Comparison of ENCODE assay signal across 8 cellular contexts in the genomic region with DNA sequence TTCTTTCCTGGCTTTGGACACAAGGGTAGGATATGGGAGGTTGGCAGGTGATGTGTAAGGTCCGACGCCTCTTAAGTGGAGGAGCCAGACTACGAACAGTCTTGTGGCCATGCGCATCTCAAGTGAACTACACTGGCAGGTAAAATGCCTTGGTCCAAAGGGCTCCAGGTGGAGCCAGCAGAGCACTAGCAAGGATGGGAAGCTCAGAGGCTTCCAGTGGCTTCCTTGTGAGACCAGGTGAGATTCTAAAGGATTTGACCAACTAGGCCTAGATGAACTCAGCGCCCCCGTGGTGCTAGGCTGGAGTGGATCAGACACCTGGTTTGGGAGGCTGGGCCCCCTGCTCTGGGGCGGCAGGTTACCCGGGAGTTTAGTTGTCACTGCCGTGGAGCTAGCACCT. TPM values are rescaled to one million over a fixed set of nuclear protein-coding genes. Genes with fewer than 3 reads are reported as not detected.
DNase-seq lines count a peak whose midpoint lies in the region; ATAC-seq, FAIRE-seq and TF ChIP-seq lines count a peak whose summit lies in the region.

No MANE protein-coding gene starts in this region.

- H3K9ac ChIP-seq in NT2/D1 (ENCODE audit: insufficient read length, low read depth) (peak overlapping the region; percentile 100), H1 (replicated peaks in 1 of 4; ENCODE audit: extremely low read depth in 1 of 4, low read depth in 3 of 4, low read length in 3 of 4) (peak overlapping the region; percentile 73 to 97 (median 86)), neuronal stem cell (ENCODE audit: low read depth, low read length, poor library complexity) (peak overlapping the region; percentile 94)

- peak overlapping the region; percentile 99 for H3K27ac ChIP-seq in CD8-positive, alpha-beta T cell (ENCODE audit: low read depth, low read length)
- no peak overlapping the region for H3K27ac ChIP-seq in H1 (ENCODE audit: low read depth, low read length)
- H3K27ac ChIP-seq in neuronal stem cell (replicated peaks; ENCODE audit: low read length), result no peak overlapping the region

- CTCF ChIA-PET in CD8-positive, alpha-beta T cell (lab: Charles Lee), result interaction anchor here (1.1 kb wide), 1 partner anchor 174 kb away, joined by 3 read pairs; no protein-coding TSS in a partner anchor
- CTCF ChIA-PET in H1 (lab: Charles Lee; ENCODE audit: partially characterized antibody), result interaction anchor here (0.6 to 3.0 kb wide), 8 partner anchors 11 to 284 kb away, joined by 3 to 9 read pairs (median 4); no protein-coding TSS in a partner anchor

- POLR2A ChIA-PET in CD8-positive, alpha-beta T cell (lab: Charles Lee), result interaction anchor here (1.0 to 2.7 kb wide), 7 partner anchors 8 to 194 kb away, joined by 3 to 31 read pairs (median 5); partner anchors contain the start of genes NOXO1 and TRAF7
- POLR2A ChIA-PET in H1 (lab: Charles Lee; ENCODE audit: partially characterized antibody), result interaction anchor here (0.5 to 19.8 kb wide), 34 partner anchors 12 to 545 kb away, joined by 3 to 736 read pairs (median 8); partner anchors contain the start of genes EME2, FAHD1, GFER and HAGH

- peaks cover 10 to 31% of the 10 kb centered on the region in 2 experiments for H3K79me2 ChIP-seq in H1 (ENCODE audit: control insufficient read depth in 1 of 2, insufficient read depth in 2 of 2, low read length in 2 of 2)

- peaks cover 12 to 16% of the 10 kb centered on the region in 2 experiments for H4K20me1 ChIP-seq in H1 (replicated peaks in 1 of 2; ENCODE audit: control insufficient read depth in 1 of 2, insufficient read depth in 2 of 2, low read length in 2 of 2)

- no peak overlapping the region for H4K91ac ChIP-seq in H1 (replicated peaks; ENCODE audit: insufficient read length, low read length)
- no peak overlapping the region for H4K91ac ChIP-seq in neuronal stem cell (ENCODE audit: low read depth, low read length, poor library complexity)

- no peak for DNase-seq in CD8-positive, alpha-beta T cell
- DNase-seq in NT2/D1 (ENCODE audit: low read depth, low spot score) (no peak), H1 (ENCODE audit: low read depth in 1 of 2, low spot score in 2 of 2) (no peak), neuronal stem cell (ENCODE audit: low spot score) (no peak), superior temporal gyrus (ENCODE audit: extremely low spot score) (no peak), NCI-H2107 treated with DMSO at 0.1 percent for 48 hours (lab: John Stamatoyannopoulos, UW; ENCODE audit: unreplicated experiment) (no peak)

- H3K79me1 ChIP-seq in H1 (ENCODE audit: low read depth, low read length) (peaks cover 11% of the 10 kb centered on the region), neuronal stem cell (ENCODE audit: low read depth, low read length) (peaks cover 14% of the 10 kb centered on the region)

- ATAC-seq in CD8-positive, alpha-beta T cell, result no peak
- ATAC-seq in GM21528 (IDR thresholded peaks at IDR 0.05; ENCODE audit: low FRiP score, unreplicated experiment) (no peak), GM19395 (IDR thresholded peaks at IDR 0.05; ENCODE audit: unreplicated experiment) (no peak)

- H3K14ac ChIP-seq in H1 (ENCODE audit: insufficient read length), result no peak overlapping the region
- no peak overlapping the region for H3K14ac ChIP-seq in neuronal stem cell (ENCODE audit: low read length)

- no peaks in the 10 kb centered on the region for H3K9me3 ChIP-seq in CD8-positive, alpha-beta T cell (ENCODE audit: low read length)
- H3K9me3 ChIP-seq in NT2/D1 (ENCODE audit: insufficient read depth, low read length) (no peaks in the 10 kb centered on the region), H1 (ENCODE audit: insufficient read depth in 2 of 2, low read depth in 1 of 2, low read length in 1 of 2) (no peaks in the 10 kb centered on the region), neuronal stem cell (replicated peaks in 1 of 2; ENCODE audit: control insufficient read depth in 2 of 2, insufficient read depth in 1 of 2, low read depth in 1 of 2, low read length in 2 of 2) (no peaks in the 10 kb centered on the region)

- H4K8ac ChIP-seq in H1 (ENCODE audit: extremely low read depth, insufficient read depth, low read length), result no peak overlapping the region
- no peak overlapping the region for H4K8ac ChIP-seq in neuronal stem cell (ENCODE audit: low read depth, low read length)

- TF ChIP-seq POLR2A in H1 (IDR thresholded peaks at IDR 0.05; ENCODE audit: control extremely low read depth in 1 of 2, low read depth in 2 of 2, low read length in 2 of 2), result no peak

- WGBS in H1 (ENCODE audit: extremely low coverage in 1 of 2, insufficient coverage in 1 of 2, insufficient read length in 1 of 2, insufficient replicate concordance in 2 of 2, low coverage in 1 of 2, low lambda C conversion rate in 2 of 2, missing lambda C conversion rate in 1 of 2), 2 experiments, result 69% methylated on average over 9 of the region's 9 CpGs; no CpG with 5 or more reads in 1 of the 2 experiments
- WGBS in neuronal stem cell (ENCODE audit: extremely low coverage in 2 of 2, insufficient read length in 2 of 2, insufficient replicate concordance in 1 of 2), 2 donors, result no CpG with 5 or more reads among the region's 9 CpGs

- peaks cover 20% of the 10 kb centered on the region for H3K36me3 ChIP-seq in CD8-positive, alpha-beta T cell (ENCODE audit: insufficient read depth, low read length)
- H3K36me3 ChIP-seq in NT2/D1 (ENCODE audit: insufficient read depth, insufficient read length, low read length) (peaks cover 60% of the 10 kb centered on the region), H1 (ENCODE audit: control insufficient read depth in 2 of 4, insufficient read depth in 4 of 4, low read length in 3 of 4) (peaks cover 17 to 34% (median 28%) of the 10 kb centered on the region in 4 experiments), neuronal stem cell (replicated peaks in 1 of 2; ENCODE audit: control insufficient read depth in 2 of 2, insufficient read depth in 2 of 2, low read length in 2 of 2) (peaks cover 18 to 34% of the 10 kb centered on the region in 2 donors)

- H3K27ac Mint-ChIP-seq in CD8-positive, alpha-beta T cell, result peak overlapping the region; percentile 96

- no peak overlapping the region for H2BK12ac ChIP-seq in H1 (ENCODE audit: low read depth, low read length)
- no peak overlapping the region for H2BK12ac ChIP-seq in neuronal stem cell (ENCODE audit: low read length)

- H4K5ac ChIP-seq in H1 (ENCODE audit: insufficient read length, low read depth, low read length), result no peak overlapping the region

- 0 out of 2 replicates have a peak overlapping the region, but pooled peaks have one; percentile 16 for H2AK5ac ChIP-seq in H1 (ENCODE audit: low read depth, low read length)
- peak overlapping the region; percentile 53 for H2AK5ac ChIP-seq in neuronal stem cell (ENCODE audit: low read depth, low read length)

- H3K56ac ChIP-seq in H1 (replicated peaks; ENCODE audit: insufficient read length, low read depth, low read length), result peak overlapping the region; percentile 87

- peaks cover 40% of the 10 kb centered on the region for H3K36me3 Mint-ChIP-seq in CD8-positive, alpha-beta T cell

- peak overlapping the region; percentile 86 to 98 for H3K4me2 ChIP-seq in H1 (ENCODE audit: insufficient read depth in 1 of 2, low read depth in 2 of 2, low read length in 2 of 2)
- peak overlapping the region; percentile 87 for H3K4me2 ChIP-seq in neuronal stem cell (ENCODE audit: insufficient read depth, low read length, poor library complexity, severe bottlenecking)

- no peak for TF ChIP-seq CTCF in CD8-positive, alpha-beta T cell (IDR thresholded peaks at IDR 0.05)
- TF ChIP-seq CTCF in H1 (IDR thresholded peaks at IDR 0.05; ENCODE audit: control extremely low read depth in 1 of 3, insufficient read depth in 1 of 3, low read depth in 1 of 3, low read length in 3 of 3), result no peak

- H3K23ac ChIP-seq in H1 (ENCODE audit: insufficient read length), result no peak overlapping the region
- no peak overlapping the region for H3K23ac ChIP-seq in neuronal stem cell (ENCODE audit: low read depth, low read length, poor library complexity)

- H3K4me3 Mint-ChIP-seq in CD8-positive, alpha-beta T cell, result peak overlapping the region; percentile 94

- peaks cover 16% of the 10 kb centered on the region for H3K23me2 ChIP-seq in H1 (ENCODE audit: low read depth, low read length)

- H3K18ac ChIP-seq in H1 (ENCODE audit: extremely low read depth, low read length), result no peak overlapping the region
- H3K18ac ChIP-seq in neuronal stem cell (ENCODE audit: low read length), result no peak overlapping the region

- intact Hi-C loops in CD8-positive, alpha-beta T cell (cut with DNase I, micrococcal nuclease), result loop anchor here (2.0 to 10.0 kb wide), 3 partner anchors 189 to 551 kb away; partner anchors contain the start of genes CRAMP1 (in 1 of the 2), IFT140 (in 1 of the 2), TRAF7 (in 1 of the 2) and UNKL (in 1 of the 2)

- H3K9me3 Mint-ChIP-seq in CD8-positive, alpha-beta T cell, result no peaks in the 10 kb centered on the region

- H3K4me1 ChIP-seq in CD8-positive, alpha-beta T cell (ENCODE audit: insufficient read depth, low read length), result peaks cover 32% of the 10 kb centered on the region
- H3K4me1 ChIP-seq in NT2/D1 (ENCODE audit: insufficient read depth, insufficient read length) (peaks cover 4% of the 10 kb centered on the region), H1 (replicated peaks in 1 of 4; ENCODE audit: control insufficient read depth in 3 of 4, insufficient read depth in 4 of 4, low read length in 3 of 4) (peaks cover 0 to 21% (median 5%) of the 10 kb centered on the region in 4 experiments; a peak in 5 of 7 replicates), neuronal stem cell (ENCODE audit: control insufficient read depth in 2 of 2, insufficient read depth in 1 of 2, low read depth in 1 of 2, low read length in 2 of 2) (peaks cover 12 to 14% of the 10 kb centered on the region in 2 donors)

- H3K4ac ChIP-seq in H1 (replicated peaks; ENCODE audit: insufficient read length, low read depth, low read length) (peak overlapping the region; percentile 65), neuronal stem cell (ENCODE audit: low read length) (no peak overlapping the region)

- H2BK5ac ChIP-seq in H1 (ENCODE audit: low read depth, low read length) (peak overlapping the region; percentile 83; the same call in 1 of the 2 replicates), neuronal stem cell (ENCODE audit: low read length) (no peak overlapping the region)

- no peaks in the 10 kb centered on the region for H3K27me3 ChIP-seq in CD8-positive, alpha-beta T cell (ENCODE audit: insufficient read depth, low read length)
- no peaks in the 10 kb centered on the region for H3K27me3 ChIP-seq in NT2/D1 (ENCODE audit: insufficient read depth, insufficient read length)
- no peaks in the 10 kb centered on the region for H3K27me3 ChIP-seq in H1 (replicated peaks in 1 of 4; ENCODE audit: control insufficient read depth in 3 of 4, extremely low read depth in 1 of 4, insufficient read depth in 3 of 4, low read length in 3 of 4)
- H3K27me3 ChIP-seq in neuronal stem cell (ENCODE audit: control insufficient read depth in 3 of 3, insufficient read depth in 3 of 3, low read depth in 1 of 3, low read length in 3 of 3), result no peaks in the 10 kb centered on the region

- no peak for TF ChIP-seq EP300 in H1 (IDR thresholded peaks at IDR 0.05; ENCODE audit: borderline replicate concordance in 1 of 2, low read depth in 2 of 2, low read length in 2 of 2)

- peak overlapping the region; percentile 99 for H3K4me3 ChIP-seq in CD8-positive, alpha-beta T cell (ENCODE audit: low read depth, low read length)
- H3K4me3 ChIP-seq in NT2/D1 (ENCODE audit: insufficient read length, low read depth) (peak overlapping the region; percentile 90), H1 (ENCODE audit: extremely low read depth in 1 of 4, insufficient read depth in 2 of 4, low read depth in 3 of 4, low read length in 4 of 4) (peak overlapping the region; percentile 98 to 99 (median 98)), neuronal stem cell (ENCODE audit: low read length in 2 of 2) (peak overlapping the region; percentile 86 to 87)

- no peak overlapping the region for H2BK20ac ChIP-seq in H1 (ENCODE audit: low read length)

- H3K4me1 Mint-ChIP-seq in CD8-positive, alpha-beta T cell (ENCODE audit: low read depth), result peaks cover 38% of the 10 kb centered on the region

- H2AFZ ChIP-seq in H1 (ENCODE audit: low read length), result no peak overlapping the region
- peak overlapping the region; percentile 90 for H2AFZ ChIP-seq in neuronal stem cell (ENCODE audit: low read length)

- H2BK15ac ChIP-seq in H1 (ENCODE audit: low read length) (0 out of 2 replicates have a peak overlapping the region, but pooled peaks have one; percentile 65), neuronal stem cell (ENCODE audit: low read length) (peak overlapping the region; percentile 9)

- H2BK120ac ChIP-seq in H1 (replicated peaks; ENCODE audit: low read depth, low read length) (no peak overlapping the region), neuronal stem cell (ENCODE audit: low read depth, low read length) (no peak overlapping the region)

- FAIRE-seq in H1 (lab: Jason Lieb, UNC), result no peak

- no peaks in the 10 kb centered on the region for H3K27me3 Mint-ChIP-seq in CD8-positive, alpha-beta T cell (ENCODE audit: low read depth)

- no peak for TF ChIP-seq RAD21 in H1 (IDR thresholded peaks at IDR 0.05 in 1 of 2, conservative IDR thresholded peaks at IDR 0.05 in 1 of 2; ENCODE audit: low read depth in 2 of 2, low read length in 2 of 2)

RNA-seq across cellular contexts. Expression of gene RPS2, which starts 1.0 kb away (rescaled TPM):
- total RNA-seq in CD8-positive, alpha-beta T cell, result 1,000 to 10,000 TPM; 4,060 to 4,094 TPM
- total RNA-seq in H1 (2021; fragmentation: NEBNext Ultra II Directional; extraction: Animal tissue kit (Norgen Biotek cat#: 25700)), result 3,974 and 4,042 TPM in 2 replicates
- polyA plus RNA-seq in H1 (2011; rRNA removed), result 16,783 and 22,970 TPM in 2 replicates
- 11,248 TPM for polyA plus RNA-seq in H1 (2011; cell fraction: cytosol; rRNA removed)
- 10,145 TPM for polyA plus RNA-seq in H1 (2011; cell fraction: nucleus; rRNA removed)
- polyA plus RNA-seq in H1 (2012, experiment 1 of 2), result 3,762 to 6,877 TPM (median 6,536 TPM) in 4 replicates
- polyA plus RNA-seq in H1 (2012, experiment 2 of 2), result 9,397 TPM
- polyA plus RNA-seq in H1 (2013, experiment 1 of 2), result 5,116 TPM
- 5,274 TPM for polyA plus RNA-seq in H1 (2013, experiment 2 of 2)
- polyA minus RNA-seq in H1 (2011; rRNA and poly(A)+ RNA removed), result 2,903 and 3,451 TPM in 2 replicates
- polyA minus RNA-seq in H1 (2011; cell fraction: cytosol; rRNA and poly(A)+ RNA removed), result 3,105 TPM
- 2,164 TPM for polyA minus RNA-seq in H1 (2011; cell fraction: nucleus; rRNA and poly(A)+ RNA removed)
- 7,109 TPM for polyA plus RNA-seq in neuronal stem cell (2013, experiment 1 of 2)
- polyA plus RNA-seq in neuronal stem cell (2013, experiment 2 of 2), result 6,979 TPM

RNA-seq across cellular contexts. Expression of gene RNF151, which starts 1.0 kb away (rescaled TPM):
- not detected for total RNA-seq in CD8-positive, alpha-beta T cell
- total RNA-seq in H1 (2021; fragmentation: NEBNext Ultra II Directional; extraction: Animal tissue kit (Norgen Biotek cat#: 25700)), result not detected in 2 replicates
- 0.17 TPM in 1 of 2 replicates, not detected in the other for polyA plus RNA-seq in H1 (2011; rRNA removed)
- not detected for polyA plus RNA-seq in H1 (2011; cell fraction: cytosol; rRNA removed)
- 0.37 TPM for polyA plus RNA-seq in H1 (2011; cell fraction: nucleus; rRNA removed)
- polyA plus RNA-seq in H1 (2012, experiment 1 of 2), result 0.31 TPM in 1 of 4 replicates, not detected in the others
- not detected for polyA plus RNA-seq in H1 (2012, experiment 2 of 2)
- not detected for polyA plus RNA-seq in H1 (2013, experiment 1 of 2)
- polyA plus RNA-seq in H1 (2013, experiment 2 of 2), result not detected
- not detected in 2 replicates for polyA minus RNA-seq in H1 (2011; rRNA and poly(A)+ RNA removed)
- not detected for polyA minus RNA-seq in H1 (2011; cell fraction: cytosol; rRNA and poly(A)+ RNA removed)
- not detected for polyA minus RNA-seq in H1 (2011; cell fraction: nucleus; rRNA and poly(A)+ RNA removed)
- not detected for polyA plus RNA-seq in neuronal stem cell (2013, experiment 1 of 2)
- not detected for polyA plus RNA-seq in neuronal stem cell (2013, experiment 2 of 2)

RNA-seq across cellular contexts. Expression of gene TBL3, which starts 6.2 kb away (rescaled TPM):
- 10 to 100 TPM; 15.4 to 16.6 TPM for total RNA-seq in CD8-positive, alpha-beta T cell
- total RNA-seq in H1 (2021; fragmentation: NEBNext Ultra II Directional; extraction: Animal tissue kit (Norgen Biotek cat#: 25700)), result 65.8 and 66.8 TPM in 2 replicates
- 137 and 159 TPM in 2 replicates for polyA plus RNA-seq in H1 (2011; rRNA removed)
- polyA plus RNA-seq in H1 (2011; cell fraction: cytosol; rRNA removed), result 103 TPM
- 173 TPM for polyA plus RNA-seq in H1 (2011; cell fraction: nucleus; rRNA removed)
- 37.5 to 87.9 TPM (median 82.0 TPM) in 4 replicates for polyA plus RNA-seq in H1 (2012, experiment 1 of 2)
- 92.8 TPM for polyA plus RNA-seq in H1 (2012, experiment 2 of 2)
- polyA plus RNA-seq in H1 (2013, experiment 1 of 2), result 36.0 TPM
- polyA plus RNA-seq in H1 (2013, experiment 2 of 2), result 28.1 TPM
- 59.1 and 71.8 TPM in 2 replicates for polyA minus RNA-seq in H1 (2011; rRNA and poly(A)+ RNA removed)
- 62.5 TPM for polyA minus RNA-seq in H1 (2011; cell fraction: cytosol; rRNA and poly(A)+ RNA removed)
- 75.9 TPM for polyA minus RNA-seq in H1 (2011; cell fraction: nucleus; rRNA and poly(A)+ RNA removed)
- 20.3 TPM for polyA plus RNA-seq in neuronal stem cell (2013, experiment 1 of 2)
- 19.7 TPM for polyA plus RNA-seq in neuronal stem cell (2013, experiment 2 of 2)

RNA-seq across cellular contexts. Expression of gene NDUFB10, which starts 6.3 kb away (rescaled TPM):
- total RNA-seq in CD8-positive, alpha-beta T cell, result 10 to 100 TPM; 36.2 to 38.4 TPM
- 183 and 197 TPM in 2 replicates for total RNA-seq in H1 (2021; fragmentation: NEBNext Ultra II Directional; extraction: Animal tissue kit (Norgen Biotek cat#: 25700))
- polyA plus RNA-seq in H1 (2011; rRNA removed), result 194 and 243 TPM in 2 replicates
- polyA plus RNA-seq in H1 (2011; cell fraction: cytosol; rRNA removed), result 282 TPM
- 327 TPM for polyA plus RNA-seq in H1 (2011; cell fraction: nucleus; rRNA removed)
- polyA plus RNA-seq in H1 (2012, experiment 1 of 2), result 205 to 282 TPM (median 263 TPM) in 4 replicates
- polyA plus RNA-seq in H1 (2012, experiment 2 of 2), result 290 TPM
- 222 TPM for polyA plus RNA-seq in H1 (2013, experiment 1 of 2)
- polyA plus RNA-seq in H1 (2013, experiment 2 of 2), result 218 TPM
- polyA minus RNA-seq in H1 (2011; rRNA and poly(A)+ RNA removed), result 58.5 and 93.0 TPM in 2 replicates
- 204 TPM for polyA minus RNA-seq in H1 (2011; cell fraction: cytosol; rRNA and poly(A)+ RNA removed)
- 64.0 TPM for polyA minus RNA-seq in H1 (2011; cell fraction: nucleus; rRNA and poly(A)+ RNA removed)
- polyA plus RNA-seq in neuronal stem cell (2013, experiment 1 of 2), result 135 TPM
- 129 TPM for polyA plus RNA-seq in neuronal stem cell (2013, experiment 2 of 2)

RNA-seq across cellular contexts. Expression of gene RPL3L, which starts 11.1 kb away (rescaled TPM):
- total RNA-seq in CD8-positive, alpha-beta T cell, result not detected
- 0.19 and 0.39 TPM in 2 replicates for total RNA-seq in H1 (2021; fragmentation: NEBNext Ultra II Directional; extraction: Animal tissue kit (Norgen Biotek cat#: 25700))
- polyA plus RNA-seq in H1 (2011; rRNA removed), result 0.08 and 0.24 TPM in 2 replicates
- 0.21 TPM for polyA plus RNA-seq in H1 (2011; cell fraction: cytosol; rRNA removed)
- 0.56 TPM for polyA plus RNA-seq in H1 (2011; cell fraction: nucleus; rRNA removed)
- 0.23 to 0.62 TPM (median 0.42 TPM) in 4 replicates for polyA plus RNA-seq in H1 (2012, experiment 1 of 2)
- 0.16 TPM for polyA plus RNA-seq in H1 (2012, experiment 2 of 2)
- polyA plus RNA-seq in H1 (2013, experiment 1 of 2), result 0.14 TPM
- 0.20 TPM for polyA plus RNA-seq in H1 (2013, experiment 2 of 2)
- polyA minus RNA-seq in H1 (2011; rRNA and poly(A)+ RNA removed), result 0.69 TPM in 1 of 2 replicates, not detected in the other
- polyA minus RNA-seq in H1 (2011; cell fraction: cytosol; rRNA and poly(A)+ RNA removed), result not detected
- not detected for polyA minus RNA-seq in H1 (2011; cell fraction: nucleus; rRNA and poly(A)+ RNA removed)
- polyA plus RNA-seq in neuronal stem cell (2013, experiment 1 of 2), result 0.06 TPM
- polyA plus RNA-seq in neuronal stem cell (2013, experiment 2 of 2), result 0.04 TPM
